8 cellular contexts compared by ENCODE assay signal in genomic region chr11:104918113-104918824, GRCh38. TPM values are rescaled to one million over a fixed set of nuclear protein-coding genes. Genes with fewer than 3 reads are reported as not detected.
DNase-seq lines count a peak whose midpoint lies in the region; ATAC-seq and TF ChIP-seq lines count a peak whose summit lies in the region.

No MANE protein-coding gene starts in this region.

- no peak for TF ChIP-seq CTCF in astrocyte of the spinal cord (IDR thresholded peaks at IDR 0.05; ENCODE audit: low read depth, low read length)
- TF ChIP-seq CTCF in mesothelial cell of epicardium (IDR thresholded peaks at IDR 0.05; ENCODE audit: unreplicated experiment) = no peak
- no peak for TF ChIP-seq CTCF in lower leg skin (IDR thresholded peaks at IDR 0.05)

- DNase-seq in NOMO-1 treated with DMSO at 0.1 percent for 48 hours (lab: John Stamatoyannopoulos, UW; ENCODE audit: unreplicated experiment) (peak; percentile 17), NOMO-1 treated with dmso at 0.1 percent for 144 hours (lab: John Stamatoyannopoulos, UW; ENCODE audit: unreplicated experiment) (no peak), astrocyte of the spinal cord (ENCODE audit: low read depth, low spot score) (peak; percentile 77), mesothelial cell of epicardium (ENCODE audit: low spot score in 2 of 2, unreplicated experiment in 2 of 2) (no peak), lower leg skin (ENCODE audit: low spot score in 2 of 2) (no peak)
- no peak for DNase-seq in activated CD8-positive, alpha-beta memory T cell treated with anti-CD3 and anti-CD28 coated beads, Interleukin-2, amount 50 U/mL, for 48 hours

- H3K4me3 ChIP-seq in astrocyte of the spinal cord (ENCODE audit: low read depth, low read length) (peak overlapping the region; percentile 15), lower leg skin (ENCODE audit: low read depth, poor library complexity, severe bottlenecking) (no peak overlapping the region)

- in situ Hi-C loops in astrocyte of the spinal cord (cut with HindIII; ENCODE audit: low sequenced_read_pairs) = no loop called here

- intact Hi-C loops in lower leg skin (cut with DNase I; ENCODE audit: low total_unique reads) = no loop called here

- 17 to 22% methylated on average over 6 of the region's 6 CpGs for WGBS in lower leg skin, 2 donors

- H3K36me3 Mint-ChIP-seq in mesothelial cell of epicardium = peaks cover 4% of the 10 kb centered on the region

- peak; percentile 53 for ATAC-seq in HG03442 (IDR thresholded peaks at IDR 0.05; ENCODE audit: unreplicated experiment)
- no peak for ATAC-seq in HG02763 (IDR thresholded peaks at IDR 0.05; ENCODE audit: unreplicated experiment)

- H3K27me3 Mint-ChIP-seq in mesothelial cell of epicardium (ENCODE audit: low read depth) = no peaks in the 10 kb centered on the region

- peak overlapping the region; percentile 14 for H3K4me3 Mint-ChIP-seq in mesothelial cell of epicardium

- peaks cover 11% of the 10 kb centered on the region for H3K9me3 Mint-ChIP-seq in mesothelial cell of epicardium

- no peak for TF ChIP-seq POLR2A in lower leg skin (IDR thresholded peaks at IDR 0.05)

- H3K4me1 Mint-ChIP-seq in mesothelial cell of epicardium = peaks cover 28% of the 10 kb centered on the region

- H3K27ac Mint-ChIP-seq in mesothelial cell of epicardium = peak overlapping the region; percentile 30

RNA-seq across cellular contexts. Expression of gene CASP12, which starts 20.0 kb away (rescaled TPM):
- total RNA-seq in mesothelial cell of epicardium (not detected in 3 replicates), lower leg skin (1 to 10 TPM in 1 of 4 donors, under 1 TPM in 2, not detected in 1; 0.64 to 1.1 (median 0.84) TPM)

RNA-seq across cellular contexts. Expression of gene CASP4, which starts 50.1 kb away (rescaled TPM):
- total RNA-seq in mesothelial cell of epicardium = 19.0 to 21.4 TPM (median 19.4 TPM) in 3 replicates
- 100 to 1,000 TPM in 3 of 4 donors, 10 to 100 TPM in 1; 86.3 to 124 (median 110) TPM for total RNA-seq in lower leg skin

Comparison
In these comparisons a context has a peak if more than half of its experiments do, and no peak if none do; other contexts are left out.
1. DNase-seq: peak in NOMO-1 treated with DMSO at 0.1 percent for 48 hours (single experiment) and astrocyte of the spinal cord (single experiment); none in NOMO-1 treated with dmso at 0.1 percent for 144 hours (single experiment), mesothelial cell of epicardium (0 of 2), lower leg skin (0 of 2) and activated CD8-positive, alpha-beta memory T cell treated with anti-CD3 and anti-CD28 coated beads, Interleukin-2, amount 50 U/mL, for 48 hours (single experiment).